ENCODE assay signal across 1 cellular context in the genomic region with DNA sequence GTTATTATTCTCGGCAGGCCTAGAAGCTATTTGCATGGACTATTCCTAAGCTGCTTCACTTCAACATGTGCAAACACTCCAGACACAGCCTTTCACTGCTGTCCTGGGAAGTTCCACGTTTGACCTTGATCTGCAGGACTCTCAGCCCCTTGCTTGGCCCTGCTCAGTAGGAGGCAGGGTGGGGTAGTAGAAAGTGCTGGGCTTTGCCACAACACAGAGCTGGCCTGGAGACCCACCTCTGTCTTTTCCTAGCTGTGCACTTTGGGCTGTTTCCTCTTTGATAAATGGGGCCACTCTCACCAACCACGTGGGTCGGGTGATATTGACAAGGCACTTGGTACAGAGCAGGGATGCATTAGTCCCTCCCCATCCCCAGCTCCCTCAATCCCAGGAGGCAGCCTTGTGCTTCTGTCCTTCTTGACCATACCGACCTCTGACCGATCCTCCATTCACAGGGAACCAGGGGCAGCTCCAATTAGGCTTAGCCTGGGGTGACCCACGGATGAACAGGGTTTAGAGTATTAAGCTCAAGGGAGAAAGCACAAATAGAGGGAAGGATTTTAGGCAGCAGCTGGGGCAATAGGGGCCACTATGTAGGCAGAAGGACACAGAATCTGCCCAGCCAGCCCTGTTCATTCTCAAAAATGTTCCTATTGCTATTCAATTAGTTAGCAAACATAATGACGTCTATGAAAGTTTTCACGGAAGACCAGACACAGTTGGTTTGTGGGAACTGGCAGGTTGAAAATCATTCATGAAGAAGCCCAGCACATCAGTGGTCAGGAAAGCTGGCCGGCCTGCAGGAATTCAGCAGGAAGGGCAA.
A peak's percentile ranks its signal among the peaks of the same experiment; 100 is the strongest.
TF ChIP-seq lines count a peak whose summit lies in the region.

No MANE protein-coding gene starts in this region.

TF ChIP-seq in HepG2, 621 proteins besides CTCF, POLR2A, EP300 and RAD21 (continued from another document and continues in another):
- TF ChIP-seq, protein P1, sequence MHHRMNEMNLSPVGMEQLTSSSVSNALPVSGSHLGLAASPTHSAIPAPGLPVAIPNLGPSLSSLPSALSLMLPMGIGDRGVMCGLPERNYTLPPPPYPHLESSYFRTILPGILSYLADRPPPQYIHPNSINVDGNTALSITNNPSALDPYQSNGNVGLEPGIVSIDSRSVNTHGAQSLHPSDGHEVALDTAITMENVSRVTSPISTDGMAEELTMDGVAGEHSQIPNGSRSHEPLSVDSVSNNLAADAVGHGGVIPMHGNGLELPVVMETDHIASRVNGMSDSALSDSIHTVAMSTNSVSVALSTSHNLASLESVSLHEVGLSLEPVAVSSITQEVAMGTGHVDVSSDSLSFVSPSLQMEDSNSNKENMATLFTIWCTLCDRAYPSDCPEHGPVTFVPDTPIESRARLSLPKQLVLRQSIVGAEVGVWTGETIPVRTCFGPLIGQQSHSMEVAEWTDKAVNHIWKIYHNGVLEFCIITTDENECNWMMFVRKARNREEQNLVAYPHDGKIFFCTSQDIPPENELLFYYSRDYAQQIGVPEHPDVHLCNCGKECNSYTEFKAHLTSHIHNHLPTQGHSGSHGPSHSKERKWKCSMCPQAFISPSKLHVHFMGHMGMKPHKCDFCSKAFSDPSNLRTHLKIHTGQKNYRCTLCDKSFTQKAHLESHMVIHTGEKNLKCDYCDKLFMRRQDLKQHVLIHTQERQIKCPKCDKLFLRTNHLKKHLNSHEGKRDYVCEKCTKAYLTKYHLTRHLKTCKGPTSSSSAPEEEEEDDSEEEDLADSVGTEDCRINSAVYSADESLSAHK (CRISPR knock-in tag; IDR thresholded peaks at IDR 0.05; ENCODE audit: borderline replicate concordance), result no peak
- TF ChIP-seq GATA4 (IDR thresholded peaks at IDR 0.05; ENCODE audit: borderline replicate concordance, low read depth) (no peak), RARA (CRISPR knock-in tag; IDR thresholded peaks at IDR 0.05) (peak; percentile 39; the same call in 1 of the 2 replicates), DMAP1 (CRISPR knock-in tag; IDR thresholded peaks at IDR 0.05) (peak; percentile 65; the same call in 1 of the 2 replicates), MTA3 (CRISPR knock-in tag; IDR thresholded peaks at IDR 0.05) (no peak), ZNF335 (CRISPR knock-in tag; IDR thresholded peaks at IDR 0.05) (0 out of 2 replicates have a peak, but pooled peaks have one; percentile 54), LCORL (IDR thresholded peaks at IDR 0.05) (no peak), LCORL (CRISPR knock-in tag; IDR thresholded peaks at IDR 0.05) (0 out of 2 replicates have a peak, but pooled peaks have one; percentile 19), MAF1 (CRISPR knock-in tag; IDR thresholded peaks at IDR 0.05; ENCODE audit: borderline replicate concordance) (peak; percentile 35; the same call in 1 of the 2 replicates), SP140L (CRISPR knock-in tag; IDR thresholded peaks at IDR 0.05; ENCODE audit: borderline replicate concordance) (no peak), ZNF232 (CRISPR knock-in tag; IDR thresholded peaks at IDR 0.05; ENCODE audit: borderline replicate concordance) (no peak), ZNF605 (CRISPR knock-in tag; IDR thresholded peaks at IDR 0.05) (0 out of 2 replicates have a peak, but pooled peaks have one; percentile 33), DZIP1 (CRISPR knock-in tag; IDR thresholded peaks at IDR 0.05) (no peak), AGO2 (optimal IDR thresholded peaks at IDR 0.05; ENCODE audit: low read depth, low read length) (no peak), TEAD2 (CRISPR knock-in tag; IDR thresholded peaks at IDR 0.05) (no peak), NCOA2 (CRISPR knock-in tag; IDR thresholded peaks at IDR 0.05) (peak; percentile 58), SKI (IDR thresholded peaks at IDR 0.05; ENCODE audit: partially characterized antibody) (no peak), HMGXB3 (CRISPR knock-in tag; IDR thresholded peaks at IDR 0.05; ENCODE audit: borderline replicate concordance) (0 out of 2 replicates have a peak, but pooled peaks have one; percentile 20), RBFOX2 (IDR thresholded peaks at IDR 0.05; ENCODE audit: low read depth, low read length) (no peak), MTF1 (CRISPR knock-in tag; IDR thresholded peaks at IDR 0.05) (no peak), SATB2 (CRISPR knock-in tag; IDR thresholded peaks at IDR 0.05) (no peak), NFE2L2 (IDR thresholded peaks at IDR 0.05; ENCODE audit: low read length) (no peak), ZFY (CRISPR knock-in tag; IDR thresholded peaks at IDR 0.05) (peak; percentile 59), GMEB2 (CRISPR knock-in tag; IDR thresholded peaks at IDR 0.05; ENCODE audit: low read depth) (no peak), TEAD3 (CRISPR knock-in tag; optimal IDR thresholded peaks at IDR 0.05; ENCODE audit: borderline replicate concordance) (peak; percentile 39), ZNF274 (CRISPR knock-in tag; IDR thresholded peaks at IDR 0.05) (no peak), SALL1 (CRISPR knock-in tag; IDR thresholded peaks at IDR 0.05) (peak; percentile 84; the same call in 1 of the 2 replicates), ZNF569 (CRISPR knock-in tag; IDR thresholded peaks at IDR 0.05; ENCODE audit: borderline replicate concordance) (no peak), ZBTB21 (CRISPR knock-in tag; IDR thresholded peaks at IDR 0.05) (no peak), ZNF775 (CRISPR knock-in tag; IDR thresholded peaks at IDR 0.05; ENCODE audit: borderline replicate concordance) (no peak)
- TF ChIP-seq, protein P2, sequence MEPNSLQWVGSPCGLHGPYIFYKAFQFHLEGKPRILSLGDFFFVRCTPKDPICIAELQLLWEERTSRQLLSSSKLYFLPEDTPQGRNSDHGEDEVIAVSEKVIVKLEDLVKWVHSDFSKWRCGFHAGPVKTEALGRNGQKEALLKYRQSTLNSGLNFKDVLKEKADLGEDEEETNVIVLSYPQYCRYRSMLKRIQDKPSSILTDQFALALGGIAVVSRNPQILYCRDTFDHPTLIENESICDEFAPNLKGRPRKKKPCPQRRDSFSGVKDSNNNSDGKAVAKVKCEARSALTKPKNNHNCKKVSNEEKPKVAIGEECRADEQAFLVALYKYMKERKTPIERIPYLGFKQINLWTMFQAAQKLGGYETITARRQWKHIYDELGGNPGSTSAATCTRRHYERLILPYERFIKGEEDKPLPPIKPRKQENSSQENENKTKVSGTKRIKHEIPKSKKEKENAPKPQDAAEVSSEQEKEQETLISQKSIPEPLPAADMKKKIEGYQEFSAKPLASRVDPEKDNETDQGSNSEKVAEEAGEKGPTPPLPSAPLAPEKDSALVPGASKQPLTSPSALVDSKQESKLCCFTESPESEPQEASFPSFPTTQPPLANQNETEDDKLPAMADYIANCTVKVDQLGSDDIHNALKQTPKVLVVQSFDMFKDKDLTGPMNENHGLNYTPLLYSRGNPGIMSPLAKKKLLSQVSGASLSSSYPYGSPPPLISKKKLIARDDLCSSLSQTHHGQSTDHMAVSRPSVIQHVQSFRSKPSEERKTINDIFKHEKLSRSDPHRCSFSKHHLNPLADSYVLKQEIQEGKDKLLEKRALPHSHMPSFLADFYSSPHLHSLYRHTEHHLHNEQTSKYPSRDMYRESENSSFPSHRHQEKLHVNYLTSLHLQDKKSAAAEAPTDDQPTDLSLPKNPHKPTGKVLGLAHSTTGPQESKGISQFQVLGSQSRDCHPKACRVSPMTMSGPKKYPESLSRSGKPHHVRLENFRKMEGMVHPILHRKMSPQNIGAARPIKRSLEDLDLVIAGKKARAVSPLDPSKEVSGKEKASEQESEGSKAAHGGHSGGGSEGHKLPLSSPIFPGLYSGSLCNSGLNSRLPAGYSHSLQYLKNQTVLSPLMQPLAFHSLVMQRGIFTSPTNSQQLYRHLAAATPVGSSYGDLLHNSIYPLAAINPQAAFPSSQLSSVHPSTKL (CRISPR knock-in tag; IDR thresholded peaks at IDR 0.05), result peak; percentile 67
- TF ChIP-seq, protein P3, sequence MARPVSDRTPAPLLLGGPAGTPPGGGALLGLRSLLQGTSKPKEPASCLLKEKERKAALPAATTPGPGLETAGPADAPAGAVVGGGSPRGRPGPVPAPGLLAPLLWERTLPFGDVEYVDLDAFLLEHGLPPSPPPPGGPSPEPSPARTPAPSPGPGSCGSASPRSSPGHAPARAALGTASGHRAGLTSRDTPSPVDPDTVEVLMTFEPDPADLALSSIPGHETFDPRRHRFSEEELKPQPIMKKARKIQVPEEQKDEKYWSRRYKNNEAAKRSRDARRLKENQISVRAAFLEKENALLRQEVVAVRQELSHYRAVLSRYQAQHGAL (CRISPR knock-in tag; IDR thresholded peaks at IDR 0.05; ENCODE audit: not compliant biosample characterization), result no peak
- TF ChIP-seq, protein P4, sequence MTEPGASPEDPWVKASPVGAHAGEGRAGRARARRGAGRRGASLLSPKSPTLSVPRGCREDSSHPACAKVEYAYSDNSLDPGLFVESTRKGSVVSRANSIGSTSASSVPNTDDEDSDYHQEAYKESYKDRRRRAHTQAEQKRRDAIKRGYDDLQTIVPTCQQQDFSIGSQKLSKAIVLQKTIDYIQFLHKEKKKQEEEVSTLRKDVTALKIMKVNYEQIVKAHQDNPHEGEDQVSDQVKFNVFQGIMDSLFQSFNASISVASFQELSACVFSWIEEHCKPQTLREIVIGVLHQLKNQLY (CRISPR knock-in tag; IDR thresholded peaks at IDR 0.05), result 0 out of 2 replicates have a peak, but pooled peaks have one; percentile 20
- TF ChIP-seq, protein P5, sequence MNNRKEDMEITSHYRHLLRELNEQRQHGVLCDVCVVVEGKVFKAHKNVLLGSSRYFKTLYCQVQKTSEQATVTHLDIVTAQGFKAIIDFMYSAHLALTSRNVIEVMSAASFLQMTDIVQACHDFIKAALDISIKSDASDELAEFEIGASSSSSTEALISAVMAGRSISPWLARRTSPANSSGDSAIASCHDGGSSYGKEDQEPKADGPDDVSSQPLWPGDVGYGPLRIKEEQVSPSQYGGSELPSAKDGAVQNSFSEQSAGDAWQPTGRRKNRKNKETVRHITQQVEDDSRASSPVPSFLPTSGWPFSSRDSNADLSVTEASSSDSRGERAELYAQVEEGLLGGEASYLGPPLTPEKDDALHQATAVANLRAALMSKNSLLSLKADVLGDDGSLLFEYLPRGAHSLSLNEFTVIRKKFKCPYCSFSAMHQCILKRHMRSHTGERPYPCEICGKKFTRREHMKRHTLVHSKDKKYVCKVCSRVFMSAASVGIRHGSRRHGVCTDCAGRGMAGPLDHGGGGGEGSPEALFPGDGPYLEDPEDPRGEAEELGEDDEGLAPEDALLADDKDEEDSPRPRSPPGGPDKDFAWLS (CRISPR knock-in tag; IDR thresholded peaks at IDR 0.05; ENCODE audit: borderline replicate concordance), result no peak
